In the genomic region with DNA sequence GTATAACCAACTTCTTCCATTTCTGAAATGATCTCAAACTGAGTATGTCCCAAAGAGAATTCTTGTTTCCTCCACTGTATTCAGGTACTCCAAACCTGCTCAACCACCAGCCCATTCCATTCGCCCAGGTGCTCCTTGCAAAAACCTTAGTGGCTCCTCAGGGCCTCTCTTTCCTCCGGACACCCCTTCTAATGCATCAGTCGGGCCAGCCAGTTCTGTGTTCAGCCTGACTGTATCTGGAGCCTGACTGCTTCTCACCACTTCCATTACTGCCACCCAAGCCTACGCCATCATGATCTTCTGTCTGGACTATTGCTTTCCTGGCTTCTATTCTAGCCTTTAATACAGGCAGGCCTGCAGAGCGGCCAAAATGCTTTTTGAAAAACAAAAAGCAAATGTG, we compare ENCODE assay signal across 12 cellular contexts. TPM values are rescaled to one million over a fixed set of nuclear protein-coding genes. Genes with fewer than 3 reads are reported as not detected.
A peak's percentile ranks its signal among the peaks of the same experiment; 100 is the strongest.
DNase-seq lines count a peak whose midpoint lies in the region; ATAC-seq and TF ChIP-seq lines count a peak whose summit lies in the region.
"Had no signal": no experiment of that assay in that cellular context is flagged by ENCODE, and none has a peak within 500 bp of the region (broad histone marks: within the 10 kb centered on the region; RNA-seq: fewer than 3 reads in every experiment).

No MANE protein-coding gene starts in this region.

- TSS peak; percentile 46 for BruUV-seq in A673 (replicated peaks; lab: Mats Ljungman, UMichigan)

- peak overlapping the region; percentile 90 for H3K4me3 Mint-ChIP-seq in natural killer cell

- POLR2A ChIA-PET in A673 (lab: Charles Lee; ENCODE audit: low non-redundant PET), result no interaction called here

- no peaks in the 10 kb centered on the region for H3K27me3 ChIP-seq in A673 (replicated peaks; ENCODE audit: insufficient read depth, low read depth, low read length, poor library complexity)
- H3K27me3 ChIP-seq: brain microvascular endothelial cell had no signal

- H3K27ac Mint-ChIP-seq in activated naive CD4-positive, alpha-beta T cell treated with anti-CD3 and anti-CD28 coated beads, Interleukin-2, amount 50 U/mL, for 72 hours, result peak overlapping the region; percentile 88 to 97
- peak overlapping the region; percentile 81 to 97 for H3K27ac Mint-ChIP-seq in natural killer cell

- DNase-seq in A673 (ENCODE audit: low spot score), result no peak
- peak; percentile 14 for DNase-seq in GM20000 (ENCODE audit: low spot score)
- DNase-seq in activated naive CD4-positive, alpha-beta T cell treated with anti-CD3 and anti-CD28 coated beads, Interleukin-2, amount 50 U/mL, for 72 hours (ENCODE audit: low spot score in 2 of 2), result peak in 1 of 2 donors; percentile 17
- no peak for DNase-seq in natural killer cell
- no peak for DNase-seq in pons (ENCODE audit: low spot score)
- DNase-seq in hepatic stellate cell (ENCODE audit: low spot score), result no peak
- DNase-seq: brain microvascular endothelial cell, COR-L47, NCI-H1092, WERI-Rb-1 had no signal

- peaks cover 0 to 17% of the 10 kb centered on the region in 2 donors for H3K9me3 Mint-ChIP-seq in activated naive CD4-positive, alpha-beta T cell treated with anti-CD3 and anti-CD28 coated beads, Interleukin-2, amount 50 U/mL, for 72 hours
- no peaks in the 10 kb centered on the region for H3K9me3 Mint-ChIP-seq in natural killer cell

- intact Hi-C loops in A673 (cut with micrococcal nuclease; ENCODE audit: unreplicated experiment) (no loop called here), natural killer cell (cut with micrococcal nuclease) (loop anchor here (5.0 kb wide), 2 partner anchors 295 to 585 kb away; partner anchors contain the start of gene KPNA3)

- peaks cover 36 to 39% of the 10 kb centered on the region in 2 donors for H3K4me1 Mint-ChIP-seq in natural killer cell

- ATAC-seq in activated naive CD4-positive, alpha-beta T cell treated with anti-CD3 and anti-CD28 coated beads, Interleukin-2, amount 50 U/mL, for 72 hours, result no peak
- ATAC-seq in natural killer cell (no peak), GM21447 (IDR thresholded peaks at IDR 0.05; ENCODE audit: unreplicated experiment) (no peak), HG03432 (IDR thresholded peaks at IDR 0.05; ENCODE audit: unreplicated experiment) (no peak)

- H3K36me3 Mint-ChIP-seq in activated naive CD4-positive, alpha-beta T cell treated with anti-CD3 and anti-CD28 coated beads, Interleukin-2, amount 50 U/mL, for 72 hours, result peaks cover 26 to 45% of the 10 kb centered on the region in 2 donors
- H3K36me3 Mint-ChIP-seq in natural killer cell, result no peaks in the 10 kb centered on the region

- H3K36me3 ChIP-seq in A673 (ENCODE audit: insufficient read depth, low read length, poor library complexity, severe bottlenecking), result no peaks in the 10 kb centered on the region
- H3K36me3 ChIP-seq: brain microvascular endothelial cell, WERI-Rb-1 had no signal

- CTCF ChIA-PET in A673 (lab: Charles Lee), result no interaction called here

- no peak for TF ChIP-seq CTCF in A673 (conservative IDR thresholded peaks at IDR 0.05; ENCODE audit: low read depth, low read length)
- no peak for TF ChIP-seq CTCF in GM20000 (IDR thresholded peaks at IDR 0.05; ENCODE audit: extremely low read depth, missing control alignments)
- no peak for TF ChIP-seq CTCF in natural killer cell (IDR thresholded peaks at IDR 0.05)

- no peak overlapping the region for H3K4me3 ChIP-seq in A673 (ENCODE audit: low read depth, low read length, poor library complexity, severe bottlenecking)

- no peaks in the 10 kb centered on the region for H3K27me3 Mint-ChIP-seq in natural killer cell (ENCODE audit: low read depth in 2 of 2)

- H3K9me3 ChIP-seq in A673 (ENCODE audit: low read depth, low read length, poor library complexity, severe bottlenecking), result no peaks in the 10 kb centered on the region

- no peaks in the 10 kb centered on the region for H3K4me1 ChIP-seq in A673 (ENCODE audit: insufficient read depth, low read length, poor library complexity, severe bottlenecking)

- no peak overlapping the region for H3K27ac ChIP-seq in A673 (ENCODE audit: low read depth, low read length, poor library complexity, severe bottlenecking)
- H3K27ac ChIP-seq: brain microvascular endothelial cell, WERI-Rb-1 had no signal

RNA-seq across cellular contexts. Expression of gene PHF11, which starts 1.5 kb away (rescaled TPM):
- total RNA-seq in A673 (2021) (16.0 and 17.0 TPM in 2 replicates), natural killer cell (100 to 1,000 TPM in 2 of 3 donors, 10 to 100 TPM in 1; 89.0 to 113 (median 111) TPM)
- 100 to 1,000 TPM in 1 of 2 donors, 10 to 100 TPM in 1; 57.2 to 132 TPM for total RNA-seq in activated naive CD4-positive, alpha-beta T cell treated with anti-CD3 and anti-CD28 coated beads, Interleukin-2, amount 50 U/mL, for 72 hours

RNA-seq across cellular contexts. Expression of gene SETDB2, which starts 53.2 kb away (rescaled TPM):
- total RNA-seq in A673 (2021), result 3.8 and 5.1 TPM in 2 replicates
- 10 to 100 TPM; 16.0 to 22.7 TPM for total RNA-seq in activated naive CD4-positive, alpha-beta T cell treated with anti-CD3 and anti-CD28 coated beads, Interleukin-2, amount 50 U/mL, for 72 hours
- total RNA-seq in natural killer cell, result 10 to 100 TPM; 15.8 to 17.4 (median 16.4) TPM

RNA-seq across cellular contexts. Expression of gene CAB39L, which starts 53.4 kb away (rescaled TPM):
- 3.6 and 4.0 TPM in 2 replicates for total RNA-seq in A673 (2021)
- total RNA-seq in activated naive CD4-positive, alpha-beta T cell treated with anti-CD3 and anti-CD28 coated beads, Interleukin-2, amount 50 U/mL, for 72 hours, result 10 to 100 TPM in 1 of 2 donors, 1 to 10 TPM in 1; 5.2 to 14.5 TPM
- total RNA-seq in natural killer cell, result 1 to 10 TPM; 4.4 to 6.5 (median 6.0) TPM
